1 cellular context compared by ENCODE assay signal in the genomic region with DNA sequence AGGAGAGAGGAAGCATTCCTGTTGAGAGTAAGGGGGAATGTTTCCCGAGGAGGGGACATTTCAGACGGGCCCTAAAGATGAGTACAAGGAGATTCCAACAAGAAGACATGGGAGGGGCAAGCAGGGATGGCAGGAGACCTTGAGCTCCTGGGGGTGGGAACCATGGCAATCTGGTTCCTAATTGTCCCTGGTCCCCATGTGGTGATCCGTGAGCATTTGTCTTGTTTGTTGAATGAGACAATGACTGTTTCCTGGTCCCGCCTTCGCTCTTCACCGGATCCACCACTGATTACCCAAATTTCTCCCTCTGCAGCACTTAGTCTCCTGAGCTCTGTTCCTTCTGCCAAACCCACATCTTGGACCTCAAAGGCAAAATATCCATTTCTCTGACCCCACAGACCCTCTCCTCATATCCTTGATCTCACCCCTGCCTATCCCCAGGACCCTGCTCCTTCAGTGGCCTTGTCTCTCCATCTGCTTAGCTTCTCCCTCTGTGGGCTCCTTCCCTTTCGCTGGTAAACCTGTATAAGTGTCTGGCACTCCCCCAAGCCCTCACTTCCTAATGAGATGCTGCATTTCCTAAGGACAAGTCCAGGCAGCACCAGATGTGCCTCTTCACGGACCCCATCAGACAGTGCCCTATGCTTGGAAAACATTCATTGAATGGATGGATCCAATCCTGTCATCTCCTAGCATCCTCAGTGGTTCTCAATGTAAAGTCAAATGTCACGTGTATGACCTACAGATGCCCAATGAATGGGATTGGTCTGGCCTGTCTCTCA.
TF ChIP-seq lines count a peak whose summit lies in the region.

No MANE protein-coding gene starts in this region.

TF ChIP-seq in HepG2, 621 proteins besides CTCF, POLR2A, EP300 and RAD21:
- no peak for TF ChIP-seq TFDP2 (CRISPR knock-in tag; IDR thresholded peaks at IDR 0.05)
- TF ChIP-seq, protein P1, sequence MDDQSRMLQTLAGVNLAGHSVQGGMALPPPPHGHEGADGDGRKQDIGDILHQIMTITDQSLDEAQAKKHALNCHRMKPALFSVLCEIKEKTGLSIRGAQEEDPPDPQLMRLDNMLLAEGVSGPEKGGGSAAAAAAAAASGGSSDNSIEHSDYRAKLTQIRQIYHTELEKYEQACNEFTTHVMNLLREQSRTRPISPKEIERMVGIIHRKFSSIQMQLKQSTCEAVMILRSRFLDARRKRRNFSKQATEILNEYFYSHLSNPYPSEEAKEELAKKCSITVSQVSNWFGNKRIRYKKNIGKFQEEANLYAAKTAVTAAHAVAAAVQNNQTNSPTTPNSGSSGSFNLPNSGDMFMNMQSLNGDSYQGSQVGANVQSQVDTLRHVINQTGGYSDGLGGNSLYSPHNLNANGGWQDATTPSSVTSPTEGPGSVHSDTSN (CRISPR knock-in tag; IDR thresholded peaks at IDR 0.05; ENCODE audit: borderline replicate concordance) = no peak
- TF ChIP-seq EZH2 (conservative IDR thresholded peaks at IDR 0.05; ENCODE audit: low read depth, low read length) = no peak
- no peak for TF ChIP-seq KDM3A (CRISPR knock-in tag; IDR thresholded peaks at IDR 0.05; ENCODE audit: low read depth)
- TF ChIP-seq MAFF (IDR thresholded peaks at IDR 0.05; ENCODE audit: low read depth, low read length) = no peak
- no peak for TF ChIP-seq ZNF691 (CRISPR knock-in tag; IDR thresholded peaks at IDR 0.05; ENCODE audit: borderline replicate concordance, low read depth)
- TF ChIP-seq MEIS1 (CRISPR knock-in tag; IDR thresholded peaks at IDR 0.05; ENCODE audit: borderline replicate concordance) = no peak
- no peak for TF ChIP-seq ZBTB21 (CRISPR knock-in tag; IDR thresholded peaks at IDR 0.05)
- no peak for TF ChIP-seq ZNF501 (CRISPR knock-in tag; IDR thresholded peaks at IDR 0.05)
- TF ChIP-seq MTF1 (CRISPR knock-in tag; IDR thresholded peaks at IDR 0.05) = no peak
- no peak for TF ChIP-seq ZNF451 (CRISPR knock-in tag; IDR thresholded peaks at IDR 0.05)
- TF ChIP-seq KLF16 (CRISPR knock-in tag; IDR thresholded peaks at IDR 0.05) = no peak
- TF ChIP-seq GTF2F1 (IDR thresholded peaks at IDR 0.05; ENCODE audit: low read length) = no peak
